Comparison of ENCODE assay signal across 1 cellular context in the genomic region with DNA sequence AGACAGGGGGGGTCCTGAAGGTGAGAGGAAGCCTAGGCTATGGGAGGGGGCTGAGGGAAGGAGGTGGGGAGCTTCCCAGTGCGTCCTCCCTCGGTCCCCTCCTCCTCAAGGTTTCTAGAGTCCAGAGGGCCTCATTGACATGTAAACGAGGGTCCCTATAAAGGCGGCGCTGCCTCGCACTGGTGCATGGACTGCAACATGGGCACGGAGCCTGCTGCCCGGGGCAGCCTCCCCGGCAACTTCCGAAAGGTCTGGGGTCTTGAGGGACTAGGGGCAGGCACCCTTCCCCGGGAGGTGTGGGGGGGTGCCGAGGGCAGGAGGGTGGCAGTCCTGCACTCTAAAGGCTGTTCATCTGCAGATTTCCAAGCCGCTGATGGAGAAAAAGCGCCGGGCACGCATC.
TF ChIP-seq lines count a peak whose summit lies in the region.

A gene with protein sequence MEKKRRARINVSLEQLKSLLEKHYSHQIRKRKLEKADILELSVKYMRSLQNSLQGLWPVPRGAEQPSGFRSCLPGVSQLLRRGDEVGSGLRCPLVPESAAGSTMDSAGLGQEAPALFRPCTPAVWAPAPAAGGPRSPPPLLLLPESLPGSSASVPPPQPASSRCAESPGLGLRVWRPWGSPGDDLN (plus strand): TSS at position 187 of the 400 bp plus-strand sequence. CDS start 187 bp downstream, at position 374.

TF ChIP-seq in H1, 55 proteins besides CTCF, POLR2A, EP300 and RAD21:
- TF ChIP-seq CBX8 (IDR thresholded peaks at IDR 0.05; ENCODE audit: borderline replicate concordance, low read depth, low read length) (no peak), BRCA1 (IDR thresholded peaks at IDR 0.05; ENCODE audit: low read depth, low read length) (no peak), PHF8 (conservative IDR thresholded peaks at IDR 0.05; ENCODE audit: low read depth, low read length) (0 out of 2 replicates have a peak, but pooled peaks have one; percentile 35), CHD2 (IDR thresholded peaks at IDR 0.05; ENCODE audit: low read length) (no peak), KDM4A (IDR thresholded peaks at IDR 0.05; ENCODE audit: low read depth, low read length, severe bottlenecking) (no peak), GABPA (IDR thresholded peaks at IDR 0.05; ENCODE audit: borderline replicate concordance, insufficient read depth, low read length) (no peak), KDM5A (IDR thresholded peaks at IDR 0.05; ENCODE audit: low read length) (no peak), SIN3A (conservative IDR thresholded peaks at IDR 0.05 in 1 of 2, IDR thresholded peaks at IDR 0.05 in 1 of 2; ENCODE audit: low read depth in 1 of 2, low read length in 2 of 2) (peak in 1 of 2 experiments; percentile 23; a peak in 1 of 4 replicates), ZNF274 (IDR thresholded peaks at IDR 0.05; ENCODE audit: borderline replicate concordance, extremely low read depth, low read length) (no peak), TBP (IDR thresholded peaks at IDR 0.05; ENCODE audit: low read depth, low read length) (peak; percentile 81), YY1 (IDR thresholded peaks at IDR 0.05; ENCODE audit: low read depth, low read length) (no peak)
